10 cellular contexts compared by ENCODE assay signal in the genomic region with DNA sequence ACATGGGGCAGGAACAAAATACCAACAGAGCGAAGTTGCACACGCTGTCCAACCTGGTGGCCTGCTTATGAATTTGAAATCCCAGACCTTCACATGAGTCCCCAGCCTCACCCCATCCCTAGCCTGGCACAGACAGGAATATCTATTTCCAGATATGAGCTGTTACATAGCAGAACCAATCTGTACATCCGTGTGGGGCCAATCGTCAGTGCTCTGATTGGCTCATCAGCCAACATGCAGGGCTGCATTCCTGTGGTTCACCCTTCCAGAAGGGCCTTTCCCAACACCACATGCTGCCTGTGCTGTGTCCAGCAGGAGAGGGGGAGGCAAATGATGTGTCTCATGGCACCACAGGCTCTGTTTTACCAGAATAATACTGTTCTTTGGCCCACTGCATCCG. TPM values are rescaled to one million over a fixed set of nuclear protein-coding genes. Genes with fewer than 3 reads are reported as not detected.
A peak's percentile ranks its signal among the peaks of the same experiment; 100 is the strongest.
DNase-seq lines count a peak whose midpoint lies in the region; ATAC-seq and TF ChIP-seq lines count a peak whose summit lies in the region.
"Had no signal": no experiment of that assay in that cellular context is flagged by ENCODE, and none has a peak within 500 bp of the region (broad histone marks: within the 10 kb centered on the region; RNA-seq: fewer than 3 reads in every experiment).

No MANE protein-coding gene starts in this region.

- H3K27me3 ChIP-seq in adipocyte (replicated peaks; ENCODE audit: control insufficient read depth, insufficient read depth, low read length) (no peaks in the 10 kb centered on the region), heart left ventricle (no peaks in the 10 kb centered on the region), sigmoid colon (no peaks in the 10 kb centered on the region)

- 63 to 69% (median 65%) methylated on average over 5 of the region's 5 CpGs for WGBS in heart left ventricle, 4 donors
- 84 to 91% methylated on average over 5 of the region's 5 CpGs for WGBS in sigmoid colon, 2 donors

- intact Hi-C loops in heart left ventricle (cut with DNase I), result loop anchor here in 1 of 10 donors (5.0 kb wide), 1 partner anchor 95 kb away; the partner anchor contains the start of gene ZNHIT6
- intact Hi-C loops in sigmoid colon (cut with DNase I), result no loop called here

- TF ChIP-seq POLR2A in heart left ventricle (IDR thresholded peaks at IDR 0.05), result no peak
- TF ChIP-seq POLR2A in sigmoid colon (IDR thresholded peaks at IDR 0.05), result no peak

- TF ChIP-seq CTCF in heart left ventricle (IDR thresholded peaks at IDR 0.05), result no peak
- no peak for TF ChIP-seq CTCF in sigmoid colon (IDR thresholded peaks at IDR 0.05)

- POLR2A ChIA-PET in T-cell (lab: Charles Lee), result no interaction called here

- peaks cover 63% of the 10 kb centered on the region for H3K4me1 ChIP-seq in adipocyte (ENCODE audit: control insufficient read depth, insufficient read depth, low read length)
- H3K4me1 ChIP-seq in heart left ventricle, result peaks cover 0 to 24% (median 8%) of the 10 kb centered on the region in 12 donors
- H3K4me1 ChIP-seq in sigmoid colon, result peaks cover 0 to 30% (median 19%) of the 10 kb centered on the region in 4 donors

- peak overlapping the region; percentile 91 for H3K9ac ChIP-seq in adipocyte (ENCODE audit: low read length)

- H3K4me3 Mint-ChIP-seq in T-cell, result no peak overlapping the region

- peak overlapping the region; percentile 66 for H3K4me3 ChIP-seq in adipocyte (ENCODE audit: low read length)
- no peak overlapping the region for H3K4me3 ChIP-seq in heart left ventricle
- no peak overlapping the region for H3K4me3 ChIP-seq in sigmoid colon

- H3K9me3 ChIP-seq in adipocyte (ENCODE audit: control insufficient read depth, low read length) (no peaks in the 10 kb centered on the region), heart left ventricle (no peaks in the 10 kb centered on the region), sigmoid colon (no peaks in the 10 kb centered on the region)

- TF ChIP-seq EP300 in sigmoid colon (IDR thresholded peaks at IDR 0.05), result no peak

- H3K4me1 Mint-ChIP-seq in T-cell, result no peaks in the 10 kb centered on the region

- no peak overlapping the region for H3K27ac Mint-ChIP-seq in T-cell

- H3K27ac ChIP-seq in heart left ventricle (peak overlapping the region in 6 of 12 donors; percentile 50 to 86 (median 66)), sigmoid colon (peak overlapping the region in 2 of 4 donors; percentile 6 to 56)

- peaks cover 9% of the 10 kb centered on the region for H3K36me3 Mint-ChIP-seq in T-cell

- H3K36me3 ChIP-seq in adipocyte (ENCODE audit: control insufficient read depth, insufficient read depth, low read length, severe bottlenecking), result no peaks in the 10 kb centered on the region
- H3K36me3 ChIP-seq in heart left ventricle, result no peaks in the 10 kb centered on the region
- H3K36me3 ChIP-seq in sigmoid colon, result no peaks in the 10 kb centered on the region

- ATAC-seq in heart left ventricle (peak; percentile 70 to 86 (median 82)), HG03196 (IDR thresholded peaks at IDR 0.05; ENCODE audit: unreplicated experiment) (no peak), HG03097 (IDR thresholded peaks at IDR 0.05; ENCODE audit: low FRiP score, unreplicated experiment) (no peak), T-cell (replicated peaks in 1 of 4) (no peak)

- CTCF ChIA-PET in T-cell (lab: Charles Lee), result no interaction called here

- no peaks in the 10 kb centered on the region for H3K27me3 Mint-ChIP-seq in T-cell

- DNase-seq in EH (ENCODE audit: low read depth) (peak; percentile 100), adipocyte (ENCODE audit: low read depth) (peak; percentile 98), heart left ventricle (peak in 4 of 5 donors; percentile 39 to 48 (median 42)), sigmoid colon (peak; percentile 70), T-cell (no peak), NCI-H1105 treated with DMSO at 0.1 percent for 48 hours (lab: John Stamatoyannopoulos, UW) (no peak)
- DNase-seq: DMS53, SHP77 had no signal

- peaks cover 0 to 4% (median 0%) of the 10 kb centered on the region in 3 donors for H3K9me3 Mint-ChIP-seq in T-cell

RNA-seq across cellular contexts. Expression of gene CCN1, which starts 31.3 kb away (rescaled TPM):
- total RNA-seq in heart left ventricle, result 100 to 1,000 TPM in 1 of 9 donors, 10 to 100 TPM in 8; 12.0 to 213 (median 48.9) TPM
- 100 to 1,000 TPM in 1 of 2 donors, 10 to 100 TPM in 1; 31.0 to 253 TPM for polyA plus RNA-seq in heart left ventricle
- total RNA-seq in sigmoid colon, result 100 to 1,000 TPM in 2 of 4 donors, 10 to 100 TPM in 2; 28.2 to 150 (median 104) TPM
- polyA plus RNA-seq in sigmoid colon, result 10 to 100 TPM in 2 of 3 donors, 1 to 10 TPM in 1; 3.9 to 79.5 (median 22.8) TPM
- 1 to 10 TPM in 2 of 5 donors, under 1 TPM in 1, not detected in 2; 0.70 to 1.2 (median 1.1) TPM for total RNA-seq in T-cell

Comparison
In these comparisons a context has a peak if more than half of its experiments do, and no peak if none do; other contexts are left out.
1. DNase-seq: peak in EH (single experiment), adipocyte (single experiment), heart left ventricle (4 of 5) and sigmoid colon (single experiment); none in T-cell (0 of 34) and NCI-H1105 treated with DMSO at 0.1 percent for 48 hours (single experiment).
2. ATAC-seq: peak in heart left ventricle (4 of 4); none in HG03196 (single experiment), HG03097 (single experiment) and T-cell (0 of 4).
3. RNA of gene CCN1, which starts 31.3 kb away (total RNA-seq): 28.2 to 150 TPM in sigmoid colon and 12.0 to 213 TPM in heart left ventricle; 0.70 to 1.2 TPM in T-cell; every median in the first group is over 4 times any median in the second.